In the genomic region with DNA sequence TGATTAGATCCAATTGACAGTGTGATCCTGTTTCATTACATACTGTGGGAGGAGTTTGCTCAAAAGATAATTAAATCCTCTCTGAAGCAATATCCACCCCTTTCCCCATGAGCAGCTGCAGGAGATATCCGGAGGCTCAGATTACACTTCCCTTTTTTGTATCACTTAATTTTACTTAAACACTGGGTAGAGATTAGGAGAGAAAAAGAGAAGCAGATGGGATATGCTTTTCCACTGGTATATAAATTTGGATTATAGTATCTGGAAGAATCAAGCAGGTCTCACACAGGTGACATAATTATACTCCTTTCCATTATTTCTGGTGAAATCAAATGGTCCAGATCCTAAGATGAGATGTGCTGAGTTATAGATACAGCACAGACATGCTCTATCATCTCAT, we compare ENCODE assay signal across 13 cellular contexts.
DNase-seq lines count a peak whose midpoint lies in the region; ATAC-seq, FAIRE-seq and TF ChIP-seq lines count a peak whose summit lies in the region.
"Had no signal": no experiment of that assay in that cellular context is flagged by ENCODE, and none has a peak within 500 bp of the region (broad histone marks: within the 10 kb centered on the region; RNA-seq: fewer than 3 reads in every experiment).

No MANE protein-coding gene starts in this region.

- no peak overlapping the region for H3K27ac ChIP-seq in GM12878 (ENCODE audit: control insufficient read depth, insufficient read depth)
- no peak overlapping the region for H3K27ac ChIP-seq in prostate gland

- no peaks in the 10 kb centered on the region for H3K79me2 ChIP-seq in GM12878 (ENCODE audit: control insufficient read depth, insufficient read depth, low read length)

- TF ChIP-seq POLR2A in GM12878 (IDR thresholded peaks at IDR 0.05; ENCODE audit: low read depth, low read length), result no peak
- no peak for TF ChIP-seq POLR2A in prostate gland (IDR thresholded peaks at IDR 0.05)

- 54% methylated on average over 1 of the region's 1 CpG for WGBS in GM12878 (ENCODE audit: insufficient coverage, insufficient replicate concordance, low lambda C conversion rate, missing lambda C conversion rate)
- WGBS in prostate gland, result 52% methylated on average over 1 of the region's 1 CpG

- POLR2A ChIA-PET in GM12878 (lab: Charles Lee), result no interaction called here

- intact Hi-C loops in GM12878 (cut with micrococcal nuclease; ENCODE audit: unreplicated experiment), result no loop called here
- intact Hi-C loops in prostate gland (cut with DNase I), result no loop called here

- no peak overlapping the region for H2AFZ ChIP-seq in GM12878 (ENCODE audit: control insufficient read depth, low read depth, low read length)

- no peak for TF ChIP-seq RAD21 in GM12878 (IDR thresholded peaks at IDR 0.05; ENCODE audit: insufficient read depth, low read depth, low read length)

- no TSS peak for BruUV-seq in GM12878 (replicated peaks; lab: Mats Ljungman, UMichigan)

- H3K9me3 ChIP-seq in GM12878 (replicated peaks; ENCODE audit: control insufficient read depth, insufficient read depth, low read length), result no peaks in the 10 kb centered on the region
- no peaks in the 10 kb centered on the region for H3K9me3 ChIP-seq in prostate gland

- H3K36me3 ChIP-seq in GM12878 (ENCODE audit: control insufficient read depth in 2 of 2, insufficient read depth in 2 of 2, low read length in 1 of 2) (no peaks in the 10 kb centered on the region), prostate gland (no peaks in the 10 kb centered on the region)

- FAIRE-seq in GM12878 (lab: Jason Lieb, UNC), result no peak

- H3K27me3 ChIP-seq in GM12878 (replicated peaks in 1 of 2; ENCODE audit: control insufficient read depth in 2 of 2, insufficient read depth in 2 of 2, low read length in 1 of 2) (no peaks in the 10 kb centered on the region), prostate gland (replicated peaks; ENCODE audit: insufficient read depth) (no peaks in the 10 kb centered on the region)

- TF ChIP-seq EP300 in GM12878 (IDR thresholded peaks at IDR 0.05; ENCODE audit: borderline replicate concordance in 1 of 2, control insufficient read depth in 1 of 2, low read depth in 2 of 2, low read length in 2 of 2), result no peak

- DNase-seq in COR-L47 (lab: John Stamatoyannopoulos, UW) (peak; percentile 68), MV-4-11 (lab: John Stamatoyannopoulos, UW) (peak; percentile 95), NCI-H82 (lab: John Stamatoyannopoulos, UW) (peak; percentile 84), GM12878 (ENCODE audit: low read depth, low spot score) (no peak), cerebellum (ENCODE audit: low spot score) (no peak), cortex of kidney (lab: John Stamatoyannopoulos, UW) (no peak), prostate gland (ENCODE audit: low spot score) (no peak)
- no peak for DNase-seq in activated CD4-positive, CD25-positive, alpha-beta regulatory T cell (lab: John Stamatoyannopoulos, UW)
- DNase-seq: activated naive CD4-positive, alpha-beta T cell treated with anti-CD3 and anti-CD28 coated beads, Interleukin-2, amount 10 ng/mL, durations not matched to agents 7 days and 5 days; central memory CD4-positive, alpha-beta T cell; KG1; stimulated activated CD4-positive, alpha-beta T cell treated with anti-CD3 and anti-CD28 coated beads, Interleukin-4, amount 100 ng/mL, for 1 hour; stimulated activated naive CD4-positive, alpha-beta T cell treated with Interleukin-2 at 50 U/mL for 16 hours had no signal

- in situ Hi-C loops in GM12878 (cut with MboI), result no loop called here

- SMC1A ChIA-PET in GM12878 (lab: Charles Lee; ENCODE audit: uncharacterized antibody, unreplicated experiment), result no interaction called here

- CTCF ChIA-PET in GM12878 (lab: Yijun Ruan, JAX), result no interaction called here

- no peak overlapping the region for H3K4me2 ChIP-seq in GM12878 (ENCODE audit: control insufficient read depth, insufficient read depth)

- H4K20me1 ChIP-seq in GM12878 (ENCODE audit: control insufficient read depth, insufficient read depth), result no peaks in the 10 kb centered on the region

- H3K4me3 ChIP-seq in GM12878 (no peak overlapping the region), prostate gland (no peak overlapping the region)

- H3K4me1 ChIP-seq in GM12878 (ENCODE audit: control insufficient read depth, insufficient read depth, low read length) (no peaks in the 10 kb centered on the region), prostate gland (replicated peaks) (no peaks in the 10 kb centered on the region)

- ATAC-seq in GM12878, result no peak

- no peak overlapping the region for H3K9ac ChIP-seq in GM12878 (ENCODE audit: control insufficient read depth, insufficient read depth, low read length)

- RAD21 ChIA-PET in GM12878 (lab: Charles Lee; ENCODE audit: unreplicated experiment), result no interaction called here

- TF ChIP-seq CTCF in GM12878 (IDR thresholded peaks at IDR 0.05 in 2 of 3, conservative IDR thresholded peaks at IDR 0.05 in 1 of 3; ENCODE audit: control insufficient read depth in 2 of 3, extremely low read depth in 1 of 3, insufficient read depth in 1 of 3, low read depth in 3 of 3, low read length in 3 of 3), result no peak
- TF ChIP-seq CTCF in prostate gland (IDR thresholded peaks at IDR 0.05), result no peak

TF ChIP-seq in GM12878, 131 proteins besides CTCF, POLR2A, EP300 and RAD21:
- 0 out of 2 replicates have a peak, but pooled peaks have one; percentile 6 for TF ChIP-seq SPI1 (IDR thresholded peaks at IDR 0.05; ENCODE audit: borderline replicate concordance, insufficient read depth, low read depth, low read length)
- TF ChIP-seq, protein P1, sequence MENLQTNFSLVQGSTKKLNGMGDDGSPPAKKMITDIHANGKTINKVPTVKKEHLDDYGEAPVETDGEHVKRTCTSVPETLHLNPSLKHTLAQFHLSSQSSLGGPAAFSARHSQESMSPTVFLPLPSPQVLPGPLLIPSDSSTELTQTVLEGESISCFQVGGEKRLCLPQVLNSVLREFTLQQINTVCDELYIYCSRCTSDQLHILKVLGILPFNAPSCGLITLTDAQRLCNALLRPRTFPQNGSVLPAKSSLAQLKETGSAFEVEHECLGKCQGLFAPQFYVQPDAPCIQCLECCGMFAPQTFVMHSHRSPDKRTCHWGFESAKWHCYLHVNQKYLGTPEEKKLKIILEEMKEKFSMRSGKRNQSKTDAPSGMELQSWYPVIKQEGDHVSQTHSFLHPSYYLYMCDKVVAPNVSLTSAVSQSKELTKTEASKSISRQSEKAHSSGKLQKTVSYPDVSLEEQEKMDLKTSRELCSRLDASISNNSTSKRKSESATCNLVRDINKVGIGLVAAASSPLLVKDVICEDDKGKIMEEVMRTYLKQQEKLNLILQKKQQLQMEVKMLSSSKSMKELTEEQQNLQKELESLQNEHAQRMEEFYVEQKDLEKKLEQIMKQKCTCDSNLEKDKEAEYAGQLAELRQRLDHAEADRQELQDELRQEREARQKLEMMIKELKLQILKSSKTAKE (IDR thresholded peaks at IDR 0.05; ENCODE audit: low read depth, poor library complexity, severe bottlenecking), result no peak
TF ChIP-seq in GM12878: peak in this region for 1.

Comparison
In these comparisons a context has a peak if more than half of its experiments do, and no peak if none do; other contexts are left out.
1. DNase-seq: peak in COR-L47 (single experiment), MV-4-11 (single experiment) and NCI-H82 (single experiment); none in GM12878 (single experiment), cerebellum (single experiment), cortex of kidney (single experiment), prostate gland (single experiment) and activated CD4-positive, CD25-positive, alpha-beta regulatory T cell (0 of 4).